ENCODE assay signal across 11 cellular contexts in genomic region chr16:2046125-2046888, GRCh38. TPM values are rescaled to one million over a fixed set of nuclear protein-coding genes. Genes with fewer than 3 reads are reported as not detected.
DNase-seq lines count a peak whose midpoint lies in the region; ATAC-seq and TF ChIP-seq lines count a peak whose summit lies in the region.
"Had no signal": no experiment of that assay in that cellular context is flagged by ENCODE, and none has a peak within 500 bp of the region (broad histone marks: within the 10 kb centered on the region; RNA-seq: fewer than 3 reads in every experiment).

No MANE protein-coding gene starts in this region.

- DNase-seq in activated CD4-positive, alpha-beta T cell treated with anti-CD3 and anti-CD28 coated beads, Interleukin-2, amount 10 ng/mL, durations not matched to agents 7 days and 5 days, result no peak
- DNase-seq in activated CD4-positive, alpha-beta T cell treated with anti-CD3 and anti-CD28 coated beads for 48 hours, result no peak
- DNase-seq in RWPE2 (ENCODE audit: low spot score) (no peak), hepatocyte (ENCODE audit: low spot score) (no peak), NOMO-1 (lab: John Stamatoyannopoulos, UW; ENCODE audit: unreplicated experiment in 2 of 2) (no peak), substantia nigra (lab: John Stamatoyannopoulos, UW) (no peak)
- DNase-seq: activated gamma-delta T cell; stimulated activated CD4-positive, alpha-beta T cell treated with anti-CD3 and anti-CD28 coated beads, Interleukin-2, amount 100 ng/mL, for 48 hours had no signal

- POLR2A ChIA-PET in activated CD4-positive, alpha-beta T cell treated with anti-CD3 and anti-CD28 coated beads, Interleukin-2, amount 10 ng/mL, durations not matched to agents 7 days and 5 days (lab: Charles Lee), result no interaction called here

- no peaks in the 10 kb centered on the region for H3K9me2 ChIP-seq in hepatocyte (replicated peaks; ENCODE audit: insufficient read depth)

- no peaks in the 10 kb centered on the region for H3K27me3 Mint-ChIP-seq in activated CD4-positive, alpha-beta T cell treated with anti-CD3 and anti-CD28 coated beads, Interleukin-2, amount 10 ng/mL, durations not matched to agents 7 days and 5 days

- H3K27ac ChIP-seq in RWPE2 (ENCODE audit: poor library complexity, severe bottlenecking), result peak overlapping the region; percentile 20
- peak overlapping the region; percentile 41 for H3K27ac ChIP-seq in hepatocyte
- H3K27ac ChIP-seq in stomach smooth muscle (ENCODE audit: low read length), result peak overlapping the region; percentile 41
- no peak overlapping the region for H3K27ac ChIP-seq in substantia nigra (ENCODE audit: low read depth, low read length, poor library complexity, severe bottlenecking)
- H3K27ac ChIP-seq: SJSA1 had no signal

- peak overlapping the region; percentile 90 for H3K4me2 ChIP-seq in hepatocyte

- H3K36me3 ChIP-seq in RWPE2 (ENCODE audit: low read depth) (peaks cover 22% of the 10 kb centered on the region), hepatocyte (replicated peaks; ENCODE audit: insufficient read depth, low read depth) (no peaks in the 10 kb centered on the region), stomach smooth muscle (ENCODE audit: control insufficient read depth in 2 of 2, insufficient read depth in 2 of 2, low read length in 2 of 2) (peaks cover 0 to 8% of the 10 kb centered on the region in 2 donors)

- H3K4me3 ChIP-seq in RWPE2 (ENCODE audit: severe bottlenecking), result no peak overlapping the region
- no peak overlapping the region for H3K4me3 ChIP-seq in hepatocyte
- peak overlapping the region in 1 of 2 donors; percentile 83 for H3K4me3 ChIP-seq in stomach smooth muscle (ENCODE audit: low read length in 2 of 2)

- peaks cover 22% of the 10 kb centered on the region for H3K4me1 Mint-ChIP-seq in activated CD4-positive, alpha-beta T cell treated with anti-CD3 and anti-CD28 coated beads, Interleukin-2, amount 10 ng/mL, durations not matched to agents 7 days and 5 days

- H3K36me3 Mint-ChIP-seq in activated CD4-positive, alpha-beta T cell treated with anti-CD3 and anti-CD28 coated beads, Interleukin-2, amount 10 ng/mL, durations not matched to agents 7 days and 5 days (ENCODE audit: low read depth), result peaks cover 3% of the 10 kb centered on the region

- H3K4me1 ChIP-seq in RWPE2 (ENCODE audit: insufficient read depth, poor library complexity, severe bottlenecking) (peaks cover 6% of the 10 kb centered on the region), hepatocyte (ENCODE audit: insufficient read depth) (peaks cover 22% of the 10 kb centered on the region), stomach smooth muscle (ENCODE audit: control insufficient read depth, insufficient read depth, low read length) (peaks cover 43% of the 10 kb centered on the region)

- peaks cover 26% of the 10 kb centered on the region for H3K79me2 ChIP-seq in hepatocyte

- no peaks in the 10 kb centered on the region for H4K20me1 ChIP-seq in hepatocyte (ENCODE audit: insufficient read depth, poor library complexity, severe bottlenecking)

- ATAC-seq in RWPE2 (ENCODE audit: low read depth) (no peak), HG02798 (IDR thresholded peaks at IDR 0.05; ENCODE audit: poor library complexity, unreplicated experiment) (no peak)

- 91% methylated on average over 18 of the region's 18 CpGs for WGBS in hepatocyte (ENCODE audit: low lambda C conversion rate, missing lambda C conversion rate)

- no peak overlapping the region for H3K9ac ChIP-seq in stomach smooth muscle (ENCODE audit: low read length in 2 of 2)

- no peaks in the 10 kb centered on the region for H3K9me3 ChIP-seq in RWPE2 (ENCODE audit: severe bottlenecking)
- no peaks in the 10 kb centered on the region for H3K9me3 ChIP-seq in hepatocyte (ENCODE audit: low read depth)
- H3K9me3 ChIP-seq in stomach smooth muscle (ENCODE audit: control insufficient read depth in 2 of 2, low read length in 2 of 2), result no peaks in the 10 kb centered on the region
- H3K9me3 ChIP-seq: SJSA1 had no signal

- H3K27me3 ChIP-seq in RWPE2 (ENCODE audit: insufficient read depth, poor library complexity, severe bottlenecking) (no peaks in the 10 kb centered on the region), hepatocyte (no peaks in the 10 kb centered on the region), stomach smooth muscle (ENCODE audit: control insufficient read depth in 1 of 2, insufficient read depth in 2 of 2, low read length in 2 of 2) (no peaks in the 10 kb centered on the region)
- H3K27me3 ChIP-seq: SJSA1 had no signal

- peak overlapping the region; percentile 94 for H3K4me3 Mint-ChIP-seq in activated CD4-positive, alpha-beta T cell treated with anti-CD3 and anti-CD28 coated beads, Interleukin-2, amount 10 ng/mL, durations not matched to agents 7 days and 5 days

- no peak overlapping the region for H2AFZ ChIP-seq in hepatocyte

- TF ChIP-seq CTCF in RWPE2 (IDR thresholded peaks at IDR 0.05; ENCODE audit: poor library complexity, severe bottlenecking) (no peak), hepatocyte (IDR thresholded peaks at IDR 0.05; ENCODE audit: poor library complexity) (no peak)

- H3K9me3 Mint-ChIP-seq in activated CD4-positive, alpha-beta T cell treated with anti-CD3 and anti-CD28 coated beads, Interleukin-2, amount 10 ng/mL, durations not matched to agents 7 days and 5 days, result no peaks in the 10 kb centered on the region

- no peak overlapping the region for H3K27ac Mint-ChIP-seq in activated CD4-positive, alpha-beta T cell treated with anti-CD3 and anti-CD28 coated beads, Interleukin-2, amount 10 ng/mL, durations not matched to agents 7 days and 5 days

- CTCF ChIA-PET in activated CD4-positive, alpha-beta T cell treated with anti-CD3 and anti-CD28 coated beads, Interleukin-2, amount 10 ng/mL, durations not matched to agents 7 days and 5 days (lab: Charles Lee), result interaction anchor here (1.0 to 2.4 kb wide), 5 partner anchors 10 to 360 kb away, joined by 3 to 6 read pairs (median 4); no protein-coding TSS in a partner anchor

RNA-seq across cellular contexts. Expression of gene NTHL1, which starts 1.3 kb away (rescaled TPM):
- total RNA-seq in activated CD4-positive, alpha-beta T cell treated with anti-CD3 and anti-CD28 coated beads, Interleukin-2, amount 10 ng/mL, durations not matched to agents 7 days and 5 days, result 10 to 100 TPM; 23.8 to 34.4 TPM
- total RNA-seq in hepatocyte, result 19.6 and 20.2 TPM in 2 replicates
- 23.4 and 28.5 TPM in 2 replicates for polyA plus RNA-seq in hepatocyte

RNA-seq across cellular contexts. Expression of gene TSC2, which starts 1.5 kb away (rescaled TPM):
- total RNA-seq in activated CD4-positive, alpha-beta T cell treated with anti-CD3 and anti-CD28 coated beads, Interleukin-2, amount 10 ng/mL, durations not matched to agents 7 days and 5 days, result 100 to 1,000 TPM; 112 to 115 TPM
- 39.5 and 41.8 TPM in 2 replicates for total RNA-seq in hepatocyte
- polyA plus RNA-seq in hepatocyte, result 78.7 and 113 TPM in 2 replicates

RNA-seq across cellular contexts. Expression of gene NHERF2, which starts 19.6 kb away (rescaled TPM):
- total RNA-seq in activated CD4-positive, alpha-beta T cell treated with anti-CD3 and anti-CD28 coated beads, Interleukin-2, amount 10 ng/mL, durations not matched to agents 7 days and 5 days, result 1 to 10 TPM; 1.1 to 1.4 TPM
- total RNA-seq in hepatocyte, result 25.9 and 29.6 TPM in 2 replicates
- polyA plus RNA-seq in hepatocyte, result 37.7 and 43.8 TPM in 2 replicates

RNA-seq across cellular contexts. Expression of gene NPW, which starts 26.7 kb away (rescaled TPM):
- total RNA-seq in activated CD4-positive, alpha-beta T cell treated with anti-CD3 and anti-CD28 coated beads, Interleukin-2, amount 10 ng/mL, durations not matched to agents 7 days and 5 days, result under 1 TPM; 0.42 to 0.69 TPM
- total RNA-seq in hepatocyte, result 2.7 and 4.1 TPM in 2 replicates
- 45.2 and 57.6 TPM in 2 replicates for polyA plus RNA-seq in hepatocyte
- total RNA-seq: SJSA1 had no signal

RNA-seq across cellular contexts. Expression of gene ZNF598, which starts 36.7 kb away (rescaled TPM):
- 10 to 100 TPM; 56.3 to 56.5 TPM for total RNA-seq in activated CD4-positive, alpha-beta T cell treated with anti-CD3 and anti-CD28 coated beads, Interleukin-2, amount 10 ng/mL, durations not matched to agents 7 days and 5 days
- 22.8 and 42.6 TPM in 2 replicates for total RNA-seq in hepatocyte
- polyA plus RNA-seq in hepatocyte, result 29.5 and 36.8 TPM in 2 replicates

Comparison
In these comparisons a context has a peak if more than half of its experiments do, and no peak if none do; other contexts are left out.
1. RNA of gene NHERF2, which starts 19.6 kb away (total RNA-seq): 25.9 to 29.6 TPM in hepatocyte; 1.1 to 1.4 TPM in activated CD4-positive, alpha-beta T cell treated with anti-CD3 and anti-CD28 coated beads, Interleukin-2, amount 10 ng/mL, durations not matched to agents 7 days and 5 days; every median in the first group is over 10 times any median in the second.